In the genomic region with DNA sequence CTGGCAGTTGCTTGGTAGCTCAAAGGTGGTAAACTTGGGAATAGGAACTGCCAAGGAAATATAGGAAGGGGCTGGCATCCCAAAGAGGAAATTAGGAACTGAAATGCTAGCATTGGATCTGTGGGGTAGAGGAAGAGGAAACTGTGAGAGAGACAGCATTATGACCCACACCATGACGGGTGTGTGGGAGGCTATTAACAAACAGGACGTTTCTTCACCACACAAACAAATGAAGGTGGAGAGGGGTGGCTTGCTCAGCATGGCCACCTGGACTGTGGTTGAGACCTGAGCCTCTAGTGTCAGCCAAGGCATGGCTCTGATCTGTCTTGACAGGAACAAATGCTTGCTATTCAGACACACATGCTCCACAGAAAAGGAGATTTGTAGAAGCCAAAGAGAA, we compare ENCODE assay signal across 18 cellular contexts.
DNase-seq lines count a peak whose midpoint lies in the region; ATAC-seq lines count a peak whose summit lies in the region.
"Had no signal": no experiment of that assay in that cellular context is flagged by ENCODE, and none has a peak within 500 bp of the region (broad histone marks: within the 10 kb centered on the region; RNA-seq: fewer than 3 reads in every experiment).

No MANE protein-coding gene starts in this region.

- H3K36me3 Mint-ChIP-seq in activated CD4-positive, alpha-beta T cell treated with anti-CD3 and anti-CD28 coated beads, Interleukin-2, amount 10 ng/mL, durations not matched to agents 24 days and 14 days (ENCODE audit: low read depth): no peaks in the 10 kb centered on the region
- H3K36me3 Mint-ChIP-seq: CD8-positive, alpha-beta memory T cell had no signal

- H3K4me1 Mint-ChIP-seq in activated CD4-positive, alpha-beta T cell treated with anti-CD3 and anti-CD28 coated beads, Interleukin-2, amount 10 ng/mL, durations not matched to agents 24 days and 14 days: no peaks in the 10 kb centered on the region
- H3K4me1 Mint-ChIP-seq: CD8-positive, alpha-beta memory T cell had no signal

- H3K27ac Mint-ChIP-seq in activated CD4-positive, alpha-beta T cell treated with anti-CD3 and anti-CD28 coated beads, Interleukin-2, amount 10 ng/mL, durations not matched to agents 24 days and 14 days: no peak overlapping the region
- H3K27ac Mint-ChIP-seq: CD8-positive, alpha-beta memory T cell had no signal

- DNase-seq in NCI-H748 (lab: John Stamatoyannopoulos, UW; ENCODE audit: unreplicated experiment) (no peak), NCI-H524 treated with DMSO at 0.1 percent for 48 hours (lab: John Stamatoyannopoulos, UW) (no peak)
- no peak for DNase-seq in activated CD4-positive, alpha-beta T cell treated with anti-CD3 and anti-CD28 coated beads, Interleukin-2, amount 10 ng/mL, durations not matched to agents 24 days and 14 days
- DNase-seq: activated effector memory CD4-positive, alpha-beta T cell treated with anti-CD3 and anti-CD28 coated beads, Interleukin-2, amount 50 U/mL, for 16 hours; amygdala; CD8-positive, alpha-beta memory T cell; foreskin keratinocyte; NCI-H1436 treated with DMSO at 0.1 percent for 48 hours; Right ventricle myocardium superior; stimulated activated CD4-positive, alpha-beta T cell treated with anti-CD3 and anti-CD28 coated beads, Interleukin-2, amount 100 ng/mL, for 48 hours; substantia nigra; T-helper 2 cell had no signal

- H3K27me3 Mint-ChIP-seq in activated CD4-positive, alpha-beta T cell treated with anti-CD3 and anti-CD28 coated beads, Interleukin-2, amount 10 ng/mL, durations not matched to agents 24 days and 14 days: peaks cover 1% of the 10 kb centered on the region

- ATAC-seq in GM18861 (IDR thresholded peaks at IDR 0.05; ENCODE audit: unreplicated experiment) (peak; percentile 42), HG02588 (IDR thresholded peaks at IDR 0.05; ENCODE audit: unreplicated experiment) (peak; percentile 93), HG03354 (IDR thresholded peaks at IDR 0.05; ENCODE audit: poor library complexity, severe bottlenecking, unreplicated experiment) (peak; percentile 95), esophagus mucosa (peak; percentile 33), GM18517 (IDR thresholded peaks at IDR 0.05; ENCODE audit: unreplicated experiment) (no peak)
- ATAC-seq: foreskin keratinocyte, K562 had no signal

- H3K4me3 Mint-ChIP-seq in activated CD4-positive, alpha-beta T cell treated with anti-CD3 and anti-CD28 coated beads, Interleukin-2, amount 10 ng/mL, durations not matched to agents 24 days and 14 days: no peak overlapping the region

- H3K9me3 Mint-ChIP-seq in activated CD4-positive, alpha-beta T cell treated with anti-CD3 and anti-CD28 coated beads, Interleukin-2, amount 10 ng/mL, durations not matched to agents 24 days and 14 days: no peaks in the 10 kb centered on the region

- intact Hi-C loops in activated CD4-positive, alpha-beta T cell treated with anti-CD3 and anti-CD28 coated beads, Interleukin-2, amount 10 ng/mL, durations not matched to agents 24 days and 14 days (cut with micrococcal nuclease): no loop called here
